In the genomic region with DNA sequence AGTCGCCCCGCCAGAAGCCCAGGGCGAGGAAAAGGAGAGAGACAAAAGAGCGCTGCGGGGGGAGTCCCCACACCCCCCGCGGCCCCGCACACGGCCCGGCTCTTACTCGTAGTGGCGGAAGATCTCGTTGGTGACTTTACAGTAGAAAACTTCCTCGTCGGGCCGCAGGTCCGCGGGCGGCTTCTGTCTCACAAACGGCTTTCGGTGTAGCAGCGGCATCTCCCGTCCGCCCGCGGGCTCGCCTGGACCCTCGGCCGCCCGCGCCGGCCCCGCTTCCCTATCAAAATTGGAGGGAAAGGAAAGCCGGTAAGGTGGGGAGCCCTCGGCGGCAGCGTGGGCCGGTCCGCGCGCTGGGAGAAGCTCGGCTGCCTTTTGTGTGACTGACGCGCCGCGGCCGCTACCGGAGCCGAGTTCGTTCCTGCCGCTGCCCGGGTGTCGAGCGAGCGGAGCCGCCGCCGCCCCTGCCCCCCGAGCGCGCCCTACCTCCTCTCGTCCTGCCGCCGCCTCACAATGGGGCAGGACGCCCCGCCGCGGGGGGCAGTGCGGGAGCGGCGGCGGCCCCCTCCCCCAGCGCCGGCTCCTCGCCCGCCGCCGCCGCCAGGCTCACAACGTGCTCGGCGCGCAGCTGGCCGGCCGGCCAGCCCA, we compare ENCODE assay signal across 1 cellular context.
TF ChIP-seq lines count a peak whose summit lies in the region.

No MANE protein-coding gene starts in this region.

TF ChIP-seq in HepG2, 621 proteins besides CTCF, POLR2A, EP300 and RAD21 (continued from another document):
- TF ChIP-seq, protein P1, sequence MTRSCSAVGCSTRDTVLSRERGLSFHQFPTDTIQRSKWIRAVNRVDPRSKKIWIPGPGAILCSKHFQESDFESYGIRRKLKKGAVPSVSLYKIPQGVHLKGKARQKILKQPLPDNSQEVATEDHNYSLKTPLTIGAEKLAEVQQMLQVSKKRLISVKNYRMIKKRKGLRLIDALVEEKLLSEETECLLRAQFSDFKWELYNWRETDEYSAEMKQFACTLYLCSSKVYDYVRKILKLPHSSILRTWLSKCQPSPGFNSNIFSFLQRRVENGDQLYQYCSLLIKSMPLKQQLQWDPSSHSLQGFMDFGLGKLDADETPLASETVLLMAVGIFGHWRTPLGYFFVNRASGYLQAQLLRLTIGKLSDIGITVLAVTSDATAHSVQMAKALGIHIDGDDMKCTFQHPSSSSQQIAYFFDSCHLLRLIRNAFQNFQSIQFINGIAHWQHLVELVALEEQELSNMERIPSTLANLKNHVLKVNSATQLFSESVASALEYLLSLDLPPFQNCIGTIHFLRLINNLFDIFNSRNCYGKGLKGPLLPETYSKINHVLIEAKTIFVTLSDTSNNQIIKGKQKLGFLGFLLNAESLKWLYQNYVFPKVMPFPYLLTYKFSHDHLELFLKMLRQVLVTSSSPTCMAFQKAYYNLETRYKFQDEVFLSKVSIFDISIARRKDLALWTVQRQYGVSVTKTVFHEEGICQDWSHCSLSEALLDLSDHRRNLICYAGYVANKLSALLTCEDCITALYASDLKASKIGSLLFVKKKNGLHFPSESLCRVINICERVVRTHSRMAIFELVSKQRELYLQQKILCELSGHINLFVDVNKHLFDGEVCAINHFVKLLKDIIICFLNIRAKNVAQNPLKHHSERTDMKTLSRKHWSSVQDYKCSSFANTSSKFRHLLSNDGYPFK (CRISPR knock-in tag; IDR thresholded peaks at IDR 0.05; ENCODE audit: borderline replicate concordance) = no peak
- no peak for TF ChIP-seq AHR (CRISPR knock-in tag; IDR thresholded peaks at IDR 0.05)
- TF ChIP-seq ZNF329 (CRISPR knock-in tag; IDR thresholded peaks at IDR 0.05; ENCODE audit: low read depth) = peak; percentile 64; the same call in 1 of the 2 replicates
- TF ChIP-seq THAP11 (CRISPR knock-in tag; IDR thresholded peaks at IDR 0.05) = no peak; the same call in 1 of the 2 replicates
- no peak for TF ChIP-seq ZNF180 (CRISPR knock-in tag; IDR thresholded peaks at IDR 0.05; ENCODE audit: borderline replicate concordance, low read depth)
- TF ChIP-seq SSRP1 (CRISPR knock-in tag; IDR thresholded peaks at IDR 0.05) = no peak
- TF ChIP-seq, protein P2, sequence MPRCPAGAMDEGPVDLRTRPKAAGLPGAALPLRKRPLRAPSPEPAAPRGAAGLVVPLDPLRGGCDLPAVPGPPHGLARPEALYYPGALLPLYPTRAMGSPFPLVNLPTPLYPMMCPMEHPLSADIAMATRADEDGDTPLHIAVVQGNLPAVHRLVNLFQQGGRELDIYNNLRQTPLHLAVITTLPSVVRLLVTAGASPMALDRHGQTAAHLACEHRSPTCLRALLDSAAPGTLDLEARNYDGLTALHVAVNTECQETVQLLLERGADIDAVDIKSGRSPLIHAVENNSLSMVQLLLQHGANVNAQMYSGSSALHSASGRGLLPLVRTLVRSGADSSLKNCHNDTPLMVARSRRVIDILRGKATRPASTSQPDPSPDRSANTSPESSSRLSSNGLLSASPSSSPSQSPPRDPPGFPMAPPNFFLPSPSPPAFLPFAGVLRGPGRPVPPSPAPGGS (CRISPR knock-in tag; IDR thresholded peaks at IDR 0.05) = no peak
- no peak; the same call in none of the 2 replicates for TF ChIP-seq MAF1 (CRISPR knock-in tag; IDR thresholded peaks at IDR 0.05; ENCODE audit: borderline replicate concordance)
- no peak for TF ChIP-seq CENPX (CRISPR knock-in tag; IDR thresholded peaks at IDR 0.05)
- TF ChIP-seq XBP1 (CRISPR knock-in tag; IDR thresholded peaks at IDR 0.05) = no peak
- TF ChIP-seq, protein P3, sequence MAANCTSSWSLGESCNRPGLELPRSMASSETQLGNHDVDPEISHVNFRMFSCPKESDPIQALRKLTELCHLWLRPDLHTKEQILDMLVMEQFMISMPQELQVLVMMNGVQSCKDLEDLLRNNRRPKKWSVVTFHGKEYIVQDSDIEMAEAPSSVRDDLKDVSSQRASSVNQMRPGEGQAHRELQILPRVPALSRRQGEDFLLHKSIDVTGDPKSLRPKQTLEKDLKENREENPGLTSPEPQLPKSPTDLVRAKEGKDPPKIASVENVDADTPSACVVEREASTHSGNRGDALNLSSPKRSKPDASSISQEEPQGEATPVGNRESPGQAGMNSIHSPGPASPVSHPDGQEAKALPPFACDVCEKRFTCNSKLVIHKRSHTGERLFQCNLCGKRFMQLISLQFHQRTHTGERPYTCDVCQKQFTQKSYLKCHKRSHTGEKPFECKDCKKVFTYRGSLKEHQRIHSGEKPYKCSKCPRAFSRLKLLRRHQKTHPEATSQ (CRISPR knock-in tag; IDR thresholded peaks at IDR 0.05; ENCODE audit: borderline replicate concordance) = no peak
- TF ChIP-seq NRL (CRISPR knock-in tag; IDR thresholded peaks at IDR 0.05; ENCODE audit: borderline replicate concordance) = 0 out of 2 replicates have a peak, but pooled peaks have one; percentile 4
- TF ChIP-seq MED8 (CRISPR knock-in tag; IDR thresholded peaks at IDR 0.05; ENCODE audit: insufficient replicate concordance) = no peak
- no peak for TF ChIP-seq KLF9 (CRISPR knock-in tag; IDR thresholded peaks at IDR 0.05; ENCODE audit: low read depth)
- no peak; the same call in 1 of the 2 replicates for TF ChIP-seq ZC3H13 (CRISPR knock-in tag; IDR thresholded peaks at IDR 0.05)
- no peak for TF ChIP-seq FOXA1 (IDR thresholded peaks at IDR 0.05)
- no peak for TF ChIP-seq FOXA1 (CRISPR knock-in tag; IDR thresholded peaks at IDR 0.05)
- no peak; the same call in 1 of the 2 replicates for TF ChIP-seq ZNF772 (CRISPR knock-in tag; IDR thresholded peaks at IDR 0.05)
- TF ChIP-seq, protein P4, sequence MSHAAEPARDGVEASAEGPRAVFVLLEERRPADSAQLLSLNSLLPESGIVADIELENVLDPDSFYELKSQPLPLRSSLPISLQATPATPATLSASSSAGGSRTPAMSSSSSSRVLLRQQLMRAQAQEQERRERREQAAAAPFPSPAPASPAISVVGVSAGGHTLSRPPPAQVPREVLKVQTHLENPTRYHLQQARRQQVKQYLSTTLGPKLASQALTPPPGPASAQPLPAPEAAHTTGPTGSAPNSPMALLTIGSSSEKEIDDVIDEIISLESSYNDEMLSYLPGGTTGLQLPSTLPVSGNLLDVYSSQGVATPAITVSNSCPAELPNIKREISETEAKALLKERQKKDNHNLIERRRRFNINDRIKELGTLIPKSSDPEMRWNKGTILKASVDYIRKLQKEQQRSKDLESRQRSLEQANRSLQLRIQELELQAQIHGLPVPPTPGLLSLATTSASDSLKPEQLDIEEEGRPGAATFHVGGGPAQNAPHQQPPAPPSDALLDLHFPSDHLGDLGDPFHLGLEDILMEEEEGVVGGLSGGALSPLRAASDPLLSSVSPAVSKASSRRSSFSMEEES (CRISPR knock-in tag; IDR thresholded peaks at IDR 0.05) = 0 out of 2 replicates have a peak, but pooled peaks have one; percentile 4
- TF ChIP-seq NFIC (IDR thresholded peaks at IDR 0.05; ENCODE audit: low read length) = no peak
- no peak; the same call in 1 of the 2 replicates for TF ChIP-seq KAT7 (CRISPR knock-in tag; IDR thresholded peaks at IDR 0.05; ENCODE audit: borderline replicate concordance)
- TF ChIP-seq, protein P5, sequence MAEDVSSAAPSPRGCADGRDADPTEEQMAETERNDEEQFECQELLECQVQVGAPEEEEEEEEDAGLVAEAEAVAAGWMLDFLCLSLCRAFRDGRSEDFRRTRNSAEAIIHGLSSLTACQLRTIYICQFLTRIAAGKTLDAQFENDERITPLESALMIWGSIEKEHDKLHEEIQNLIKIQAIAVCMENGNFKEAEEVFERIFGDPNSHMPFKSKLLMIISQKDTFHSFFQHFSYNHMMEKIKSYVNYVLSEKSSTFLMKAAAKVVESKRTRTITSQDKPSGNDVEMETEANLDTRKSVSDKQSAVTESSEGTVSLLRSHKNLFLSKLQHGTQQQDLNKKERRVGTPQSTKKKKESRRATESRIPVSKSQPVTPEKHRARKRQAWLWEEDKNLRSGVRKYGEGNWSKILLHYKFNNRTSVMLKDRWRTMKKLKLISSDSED (CRISPR knock-in tag; IDR thresholded peaks at IDR 0.05) = no peak
- TF ChIP-seq ZNF282 (IDR thresholded peaks at IDR 0.05; ENCODE audit: partially characterized antibody) = no peak
- TF ChIP-seq ZFP1 (CRISPR knock-in tag; IDR thresholded peaks at IDR 0.05) = 0 out of 2 replicates have a peak, but pooled peaks have one; percentile 6
- no peak for TF ChIP-seq HDAC6 (IDR thresholded peaks at IDR 0.05; ENCODE audit: low read depth, low read length)
- no peak for TF ChIP-seq KAT2B (IDR thresholded peaks at IDR 0.05; ENCODE audit: borderline replicate concordance, low read depth, low read length)
- no peak for TF ChIP-seq ATF7 (IDR thresholded peaks at IDR 0.05)
- no peak for TF ChIP-seq ATF7 (CRISPR knock-in tag; IDR thresholded peaks at IDR 0.05)
- TF ChIP-seq NCOA1 (CRISPR knock-in tag; IDR thresholded peaks at IDR 0.05) = no peak
- TF ChIP-seq ZSCAN20 (CRISPR knock-in tag; IDR thresholded peaks at IDR 0.05; ENCODE audit: borderline replicate concordance) = peak; percentile 64; the same call in 1 of the 2 replicates
- TF ChIP-seq ZMAT3 (CRISPR knock-in tag; conservative IDR thresholded peaks at IDR 0.05) = no peak
